13 cellular contexts compared by ENCODE assay signal in the genomic region with DNA sequence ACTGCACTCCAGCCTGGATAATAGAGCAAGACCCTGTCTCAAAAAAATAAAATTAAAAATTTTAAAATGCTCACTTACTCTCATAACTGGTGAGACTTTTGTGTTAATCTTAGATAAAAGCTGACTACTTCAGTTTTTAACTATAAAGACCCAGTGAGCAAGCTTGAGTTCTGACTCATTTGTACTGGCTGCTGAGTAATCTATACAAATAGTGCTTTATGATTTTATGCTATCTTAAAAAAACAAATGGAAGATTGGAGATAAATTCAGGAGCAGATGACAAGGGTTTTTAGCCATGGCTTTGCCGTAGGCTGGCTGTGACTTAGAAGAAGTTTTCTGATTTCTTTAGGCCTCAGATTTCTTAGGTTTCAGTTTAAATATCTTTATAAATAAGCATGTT. TPM values are rescaled to one million over a fixed set of nuclear protein-coding genes. Genes with fewer than 3 reads are reported as not detected.
DNase-seq lines count a peak whose midpoint lies in the region; ATAC-seq and TF ChIP-seq lines count a peak whose summit lies in the region.
"Had no signal": no experiment of that assay in that cellular context is flagged by ENCODE, and none has a peak within 500 bp of the region (broad histone marks: within the 10 kb centered on the region; RNA-seq: fewer than 3 reads in every experiment).

No MANE protein-coding gene starts in this region.

- H3K27me3 ChIP-seq in sigmoid colon = no peaks in the 10 kb centered on the region

- ATAC-seq in activated T-cell treated with anti-CD3 and anti-CD28 coated beads, Interleukin-2, amount 50 U/mL, for 72 hours (replicated peaks in 1 of 2) = peak; percentile 74 to 90
- ATAC-seq in GM19328 (IDR thresholded peaks at IDR 0.05; ENCODE audit: unreplicated experiment) = no peak

- peaks cover 25% of the 10 kb centered on the region for H3K4me1 Mint-ChIP-seq in activated T-cell treated with anti-CD3 and anti-CD28 coated beads, Interleukin-2, amount 50 U/mL, for 72 hours (ENCODE audit: low read depth)
- H3K4me1 Mint-ChIP-seq in type B pancreatic cell (ENCODE audit: unreplicated experiment) = peaks cover 16% of the 10 kb centered on the region
- H3K4me1 Mint-ChIP-seq: activated B cell treated with CpG ODN at 0.5 μM for 24 hours, neural crest cell had no signal

- no peaks in the 10 kb centered on the region for H3K9me3 Mint-ChIP-seq in activated T-cell treated with anti-CD3 and anti-CD28 coated beads, Interleukin-2, amount 50 U/mL, for 72 hours
- H3K9me3 Mint-ChIP-seq in type B pancreatic cell = no peaks in the 10 kb centered on the region
- H3K9me3 Mint-ChIP-seq: activated B cell treated with CpG ODN at 0.5 μM for 24 hours, neural crest cell had no signal

- peak in 1 of 2 donors; percentile 3 for DNase-seq in activated T-cell treated with anti-CD3 and anti-CD28 coated beads, Interleukin-2, amount 50 U/mL, for 72 hours
- no peak for DNase-seq in activated T-cell treated with anti-CD3 and anti-CD28 coated beads for 4 hours
- DNase-seq in foreskin fibroblast = peak; percentile 45 to 70
- no peak for DNase-seq in type B pancreatic cell (ENCODE audit: extremely low spot score, unreplicated experiment)
- DNase-seq in hippocampal formation (lab: John Stamatoyannopoulos, UW) = no peak
- DNase-seq in sigmoid colon = no peak
- DNase-seq: activated B cell treated with CpG ODN at 0.5 μM for 24 hours; activated naive CD4-positive, alpha-beta T cell; AML-193; NCI-H1694 treated with DMSO at 0.1 percent for 48 hours had no signal

- 19 to 66% methylated on average over 1 of the region's 1 CpG for WGBS in sigmoid colon, 2 donors

- TF ChIP-seq CTCF in VCaP (conservative IDR thresholded peaks at IDR 0.05) = no peak
- TF ChIP-seq CTCF in foreskin fibroblast (IDR thresholded peaks at IDR 0.05; ENCODE audit: low read depth, low read length) = no peak
- TF ChIP-seq CTCF in type B pancreatic cell (conservative IDR thresholded peaks at IDR 0.05) = no peak
- no peak for TF ChIP-seq CTCF in sigmoid colon (IDR thresholded peaks at IDR 0.05)

- H3K27me3 Mint-ChIP-seq in activated T-cell treated with anti-CD3 and anti-CD28 coated beads, Interleukin-2, amount 50 U/mL, for 72 hours (ENCODE audit: low read depth) = no peaks in the 10 kb centered on the region
- H3K27me3 Mint-ChIP-seq in type B pancreatic cell = no peaks in the 10 kb centered on the region
- H3K27me3 Mint-ChIP-seq: activated B cell treated with CpG ODN at 0.5 μM for 24 hours had no signal

- peak overlapping the region; percentile 19 for H3K27ac Mint-ChIP-seq in activated T-cell treated with anti-CD3 and anti-CD28 coated beads, Interleukin-2, amount 50 U/mL, for 72 hours
- H3K27ac Mint-ChIP-seq in type B pancreatic cell = peak overlapping the region; percentile 3
- H3K27ac Mint-ChIP-seq: activated B cell treated with CpG ODN at 0.5 μM for 24 hours had no signal

- intact Hi-C loops in sigmoid colon (cut with DNase I) = no loop called here

- no peaks in the 10 kb centered on the region for H3K9me3 ChIP-seq in sigmoid colon

- no peak overlapping the region for H3K4me3 ChIP-seq in foreskin fibroblast (ENCODE audit: low read depth in 1 of 2, low read length in 2 of 2)
- H3K4me3 ChIP-seq in sigmoid colon = no peak overlapping the region

- no peak for TF ChIP-seq EP300 in sigmoid colon (IDR thresholded peaks at IDR 0.05)

- H3K36me3 ChIP-seq in sigmoid colon = no peaks in the 10 kb centered on the region

- H3K4me1 ChIP-seq in sigmoid colon = peaks cover 0 to 23% (median 14%) of the 10 kb centered on the region in 4 donors

- peak overlapping the region in 1 of 2 donors; percentile 34 for H3K4me3 Mint-ChIP-seq in activated T-cell treated with anti-CD3 and anti-CD28 coated beads, Interleukin-2, amount 50 U/mL, for 72 hours
- H3K4me3 Mint-ChIP-seq in type B pancreatic cell = no peak overlapping the region
- H3K4me3 Mint-ChIP-seq: activated B cell treated with CpG ODN at 0.5 μM for 24 hours, neural crest cell had no signal

- TF ChIP-seq POLR2A in sigmoid colon (IDR thresholded peaks at IDR 0.05) = no peak

- H3K27ac ChIP-seq in VCaP (peak overlapping the region; percentile 46), sigmoid colon (no peak overlapping the region)

- no peaks in the 10 kb centered on the region for H3K36me3 Mint-ChIP-seq in activated T-cell treated with anti-CD3 and anti-CD28 coated beads, Interleukin-2, amount 50 U/mL, for 72 hours (ENCODE audit: insufficient read depth in 2 of 2)
- H3K36me3 Mint-ChIP-seq in type B pancreatic cell = no peaks in the 10 kb centered on the region

RNA-seq across cellular contexts. Expression of gene SNTB2, which starts 30.5 kb away (rescaled TPM):
- total RNA-seq in activated T-cell treated with anti-CD3 and anti-CD28 coated beads, Interleukin-2, amount 50 U/mL, for 72 hours = 10 to 100 TPM; 21.1 to 21.9 TPM
- total RNA-seq in type B pancreatic cell (ENCODE audit: low replicate concordance) (20.9 and 22.2 TPM in 2 replicates), sigmoid colon (10 to 100 TPM; 23.2 to 38.2 (median 30.0) TPM)
- 1 to 10 TPM; 4.2 to 7.3 (median 5.8) TPM for polyA plus RNA-seq in sigmoid colon

Comparison
In these comparisons a context has a peak if more than half of its experiments do, and no peak if none do; other contexts are left out.
1. DNase-seq: peak in foreskin fibroblast (2 of 2); none in activated T-cell treated with anti-CD3 and anti-CD28 coated beads for 4 hours (single experiment), type B pancreatic cell (single experiment), hippocampal formation (0 of 2) and sigmoid colon (single experiment).